In genomic region chr13:106348032-106348431, GRCh38 we compare ENCODE assay signal across 13 cellular contexts.
DNase-seq lines count a peak whose midpoint lies in the region; ATAC-seq and TF ChIP-seq lines count a peak whose summit lies in the region.
"Had no signal": no experiment of that assay in that cellular context is flagged by ENCODE, and none has a peak within 500 bp of the region (broad histone marks: within the 10 kb centered on the region; RNA-seq: fewer than 3 reads in every experiment).

No MANE protein-coding gene starts in this region.

- H3K4ac ChIP-seq in H9 (ENCODE audit: low read depth, low read length), result no peak overlapping the region

- H3K4me3 Mint-ChIP-seq in H9, result no peak overlapping the region
- H3K4me3 Mint-ChIP-seq: IgD-negative memory B cell had no signal

- H3K36me3 Mint-ChIP-seq in H9 (ENCODE audit: insufficient read depth in 1 of 3, low read depth in 3 of 3), result no peaks in the 10 kb centered on the region
- H3K36me3 Mint-ChIP-seq: IgD-negative memory B cell had no signal

- H4K5ac ChIP-seq in H9 (ENCODE audit: insufficient read length, low read depth, low read length), result no peak overlapping the region

- H4K8ac ChIP-seq in H9 (replicated peaks; ENCODE audit: insufficient read length, low read depth, low read length), result no peak overlapping the region

- no peaks in the 10 kb centered on the region for H4K20me1 ChIP-seq in H9 (ENCODE audit: control insufficient read depth, insufficient read depth, insufficient read length)

- no CpG with 5 or more reads among the region's 3 CpGs for WGBS in H9 (ENCODE audit: extremely low coverage, insufficient read length, low lambda C conversion rate)

- no peak overlapping the region for H3K27ac Mint-ChIP-seq in H9
- H3K27ac Mint-ChIP-seq: IgD-negative memory B cell had no signal

- H3K4me1 ChIP-seq in H9 (ENCODE audit: insufficient read depth, low read length), result no peaks in the 10 kb centered on the region; the same call in none of the 2 replicates
- H3K4me1 ChIP-seq: gastrocnemius medialis had no signal

- peak; percentile 72 for DNase-seq in ACHN
- peak; percentile 52 for DNase-seq in HS-27A (ENCODE audit: low read depth)
- peak; percentile 84 for DNase-seq in astrocyte of the hippocampus (ENCODE audit: low read depth, low spot score)
- DNase-seq in iPS-NIHi7 (ENCODE audit: extremely low spot score), result peak; percentile 34
- DNase-seq in H9, result no peak
- DNase-seq in NCI-H2196 treated with DMSO at 0.1 percent for 48 hours (lab: John Stamatoyannopoulos, UW; ENCODE audit: unreplicated experiment), result no peak
- no peak for DNase-seq in stimulated activated naive CD8-positive, alpha-beta T cell treated with anti-CD3 and anti-CD28 coated beads, Interleukin-15, Interleukin-2, amounts not matched to agents 100 U/mL and 50 U/mL, for 24 hours
- DNase-seq in mesenteric fat pad (ENCODE audit: low spot score), result no peak
- DNase-seq: BE2C, gastrocnemius medialis, NCI-H774, stomach had no signal

- no peak overlapping the region for H2AFZ ChIP-seq in H9 (ENCODE audit: low read length)

- no peak overlapping the region for H2BK12ac ChIP-seq in H9 (ENCODE audit: insufficient read length, low read depth, low read length)

- H2BK15ac ChIP-seq in H9 (ENCODE audit: low read depth, low read length), result no peak overlapping the region

- no peak overlapping the region for H3T11ph ChIP-seq in H9 (ENCODE audit: low read length)

- ATAC-seq in stimulated activated naive CD8-positive, alpha-beta T cell treated with anti-CD3 and anti-CD28 coated beads, Interleukin-15, Interleukin-2, amounts not matched to agents 100 U/mL and 50 U/mL, for 24 hours, result no peak
- ATAC-seq: gastrocnemius medialis had no signal

- H3K56ac ChIP-seq in H9 (ENCODE audit: insufficient read length, low read depth, low read length), result no peak overlapping the region

- no peaks in the 10 kb centered on the region for H3K79me1 ChIP-seq in H9 (ENCODE audit: insufficient read depth, low read depth, low read length, poor library complexity, severe bottlenecking)

- H2AK5ac ChIP-seq in H9 (ENCODE audit: insufficient read length, low read length), result no peak overlapping the region

- H3K27me3 Mint-ChIP-seq in H9 (ENCODE audit: low read depth), result peaks cover 21% of the 10 kb centered on the region

- no peak overlapping the region for H4K91ac ChIP-seq in H9 (ENCODE audit: insufficient read length, low read depth, low read length)

- H2BK120ac ChIP-seq in H9 (ENCODE audit: low read depth, low read length, poor library complexity, severe bottlenecking), result no peak overlapping the region

- H3K9ac ChIP-seq in H9 (ENCODE audit: extremely low read depth, insufficient read length, low read length), result no peak overlapping the region

- no peaks in the 10 kb centered on the region for H3K9me3 Mint-ChIP-seq in H9

- no peak overlapping the region for H3K27ac ChIP-seq in H9 (ENCODE audit: insufficient read length, low read depth, low read length)
- H3K27ac ChIP-seq: gastrocnemius medialis had no signal

- H2BK20ac ChIP-seq in H9 (ENCODE audit: low read depth, low read length, poor library complexity, severe bottlenecking), result no peak overlapping the region

- no peak overlapping the region for H3K18ac ChIP-seq in H9 (ENCODE audit: insufficient read length, low read depth, low read length)

- no peaks in the 10 kb centered on the region for H3K27me3 ChIP-seq in H9 (ENCODE audit: insufficient read depth, low read length)
- H3K27me3 ChIP-seq: BE2C had no signal

- H2BK5ac ChIP-seq in H9 (ENCODE audit: insufficient read length, low read length), result no peak overlapping the region

- peaks cover 7% of the 10 kb centered on the region for H3K23me2 ChIP-seq in H9 (ENCODE audit: insufficient read length, low read depth, low read length, poor library complexity, severe bottlenecking)

- no peak overlapping the region for H3K4me2 ChIP-seq in H9 (ENCODE audit: insufficient read depth, insufficient read length, low read length)

- no peak overlapping the region for H3K23ac ChIP-seq in H9 (ENCODE audit: insufficient read length, low read depth, low read length)

- no peaks in the 10 kb centered on the region for H3K79me2 ChIP-seq in H9 (ENCODE audit: insufficient read depth, low read length)

- in situ Hi-C loops in ACHN (cut with HindIII; ENCODE audit: low pct_ligation_motif_present, low pct_unique_long_range_greater_than_20kb, low sequenced_read_pairs), result no loop called here

- no peaks in the 10 kb centered on the region for H3K9me3 ChIP-seq in H9 (ENCODE audit: control insufficient read depth, low read depth, low read length)
- H3K9me3 ChIP-seq: BE2C, gastrocnemius medialis, stomach had no signal

- H3K14ac ChIP-seq in H9 (ENCODE audit: insufficient read depth, low read length), result no peak overlapping the region

- TF ChIP-seq CTCF in H9 (conservative IDR thresholded peaks at IDR 0.05), result no peak

- H3K4me1 Mint-ChIP-seq in H9, result peaks cover 41 to 53% of the 10 kb centered on the region in 2 experiments

Comparison
In these comparisons a context has a peak if more than half of its experiments do, and no peak if none do; other contexts are left out.
1. DNase-seq: peak in ACHN (single experiment), HS-27A (single experiment), astrocyte of the hippocampus (single experiment) and iPS-NIHi7 (single experiment); none in H9 (single experiment), NCI-H2196 treated with DMSO at 0.1 percent for 48 hours (single experiment), stimulated activated naive CD8-positive, alpha-beta T cell treated with anti-CD3 and anti-CD28 coated beads, Interleukin-15, Interleukin-2, amounts not matched to agents 100 U/mL and 50 U/mL, for 24 hours (single experiment) and mesenteric fat pad (single experiment).